ENCODE assay signal across 8 cellular contexts in the genomic region with DNA sequence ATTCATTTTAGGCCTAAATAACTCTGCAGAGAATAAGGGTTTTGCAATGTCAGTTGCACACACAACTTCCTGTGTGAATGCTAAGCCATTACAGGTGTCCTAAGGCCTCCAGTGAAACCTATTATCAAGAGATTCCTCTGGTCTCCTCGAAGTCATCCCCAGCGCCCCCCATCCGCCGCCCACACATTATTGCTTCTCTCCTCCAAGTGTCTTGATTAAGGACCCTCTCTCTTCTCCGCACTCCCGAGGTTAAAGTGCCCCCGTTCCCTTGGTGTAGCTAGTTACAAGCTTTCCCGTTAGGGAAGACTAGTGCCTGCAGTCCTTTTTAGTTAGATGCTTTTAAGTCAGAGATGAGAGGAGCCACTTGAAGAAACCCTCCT. TPM values are rescaled to one million over a fixed set of nuclear protein-coding genes. Genes with fewer than 3 reads are reported as not detected.
DNase-seq lines count a peak whose midpoint lies in the region; ATAC-seq and TF ChIP-seq lines count a peak whose summit lies in the region.

No MANE protein-coding gene starts in this region.

- H3K4me3 ChIP-seq in SK-N-SH (ENCODE audit: low read depth in 2 of 2, low read length in 1 of 2) (peak overlapping the region; percentile 76 to 94), tibial artery (peak overlapping the region; percentile 87 to 88)
- H3K4me3 ChIP-seq in naive thymus-derived CD4-positive, alpha-beta T cell (ENCODE audit: low read length) = peak overlapping the region; percentile 94

- H3K9me3 ChIP-seq in SK-N-SH (no peaks in the 10 kb centered on the region), tibial artery (no peaks in the 10 kb centered on the region)
- no peaks in the 10 kb centered on the region for H3K9me3 ChIP-seq in naive thymus-derived CD4-positive, alpha-beta T cell (ENCODE audit: control insufficient read depth in 2 of 3, low read length in 3 of 3)

- TF ChIP-seq EP300 in SK-N-SH (IDR thresholded peaks at IDR 0.05; ENCODE audit: borderline replicate concordance in 1 of 2, low read depth in 1 of 2, low read length in 1 of 2) = no peak

- H4K20me1 ChIP-seq in SK-N-SH (ENCODE audit: insufficient read depth) = no peaks in the 10 kb centered on the region

- peak overlapping the region; percentile 87 for H3K4me2 ChIP-seq in SK-N-SH

- TF ChIP-seq CTCF in SK-N-SH (IDR thresholded peaks at IDR 0.05) (no peak), tibial artery (IDR thresholded peaks at IDR 0.05) (no peak)

- H3F3A ChIP-seq in SK-N-SH (replicated peaks; ENCODE audit: insufficient read depth) = peaks cover 15% of the 10 kb centered on the region

- H3K27me3 Mint-ChIP-seq in naive thymus-derived CD4-positive, alpha-beta T cell = peaks cover 0 to 3% (median 0%) of the 10 kb centered on the region in 5 donors

- H3K9me2 ChIP-seq in SK-N-SH = no peaks in the 10 kb centered on the region

- no peaks in the 10 kb centered on the region for H3K36me3 ChIP-seq in SK-N-SH (replicated peaks in 1 of 2; ENCODE audit: control insufficient read depth in 1 of 2, insufficient read depth in 2 of 2, low read length in 1 of 2)
- H3K36me3 ChIP-seq in naive thymus-derived CD4-positive, alpha-beta T cell (ENCODE audit: control insufficient read depth in 2 of 3, insufficient read depth in 3 of 3, low read length in 3 of 3) = peaks cover 0 to 8% (median 0%) of the 10 kb centered on the region in 3 experiments
- H3K36me3 ChIP-seq in tibial artery = no peaks in the 10 kb centered on the region

- H3K4me3 Mint-ChIP-seq in naive thymus-derived CD4-positive, alpha-beta T cell = peak overlapping the region; percentile 95 to 100 (median 98)

- POLR2A ChIA-PET in SK-N-SH (lab: Yijun Ruan, JAX) = interaction anchor here (1.2 kb wide), 1 partner anchor 241 kb away, joined by 3 read pairs; no protein-coding TSS in a partner anchor
- POLR2A ChIA-PET in naive thymus-derived CD4-positive, alpha-beta T cell (lab: Charles Lee) = interaction anchor here (0.7 to 10.3 kb wide), 24 partner anchors 9 to 375 kb away, joined by 3 to 203 read pairs (median 6); no protein-coding TSS in a partner anchor

- WGBS in SK-N-SH (ENCODE audit: low lambda C conversion rate) = 48% methylated on average over 8 of the region's 8 CpGs

- no peak for ATAC-seq in SK-N-SH treated with all-trans-retinoic acid at 6 μM for 48 hours
- no peak for ATAC-seq in naive thymus-derived CD4-positive, alpha-beta T cell

- H3K4me1 Mint-ChIP-seq in naive thymus-derived CD4-positive, alpha-beta T cell = peaks cover 38 to 61% (median 57%) of the 10 kb centered on the region in 7 donors

- H3K27ac Mint-ChIP-seq in naive thymus-derived CD4-positive, alpha-beta T cell = peak overlapping the region; percentile 98 to 100 (median 100)

- H3K4me1 ChIP-seq in SK-N-SH (ENCODE audit: control insufficient read depth in 1 of 2, insufficient read depth in 2 of 2, low read depth in 1 of 2, low read length in 1 of 2) = peaks cover 9 to 22% of the 10 kb centered on the region in 2 experiments; a peak in 3 of 4 replicates
- H3K4me1 ChIP-seq in naive thymus-derived CD4-positive, alpha-beta T cell (ENCODE audit: control insufficient read depth in 2 of 2, insufficient read depth in 2 of 2, low read length in 2 of 2) = peaks cover 45 to 50% of the 10 kb centered on the region in 2 donors
- H3K4me1 ChIP-seq in tibial artery = peaks cover 0 to 38% (median 11%) of the 10 kb centered on the region in 4 donors

- CTCF ChIA-PET in SK-N-SH (lab: Yijun Ruan, JAX) = interaction anchor here (0.8 to 2.2 kb wide), 12 partner anchors 10 to 484 kb away, joined by 3 to 7 read pairs (median 4); no protein-coding TSS in a partner anchor
- CTCF ChIA-PET in naive thymus-derived CD4-positive, alpha-beta T cell (lab: Charles Lee) = interaction anchor here (1.1 to 1.5 kb wide), 4 partner anchors 8 to 197 kb away, joined by 3 to 6 read pairs (median 4); no protein-coding TSS in a partner anchor

- H2AFZ ChIP-seq in SK-N-SH (ENCODE audit: low read depth) = no peak overlapping the region

- peak overlapping the region; percentile 95; the same call in 1 of the 2 replicates for H3K9ac ChIP-seq in SK-N-SH

- intact Hi-C loops in naive thymus-derived CD4-positive, alpha-beta T cell (cut with micrococcal nuclease) = loop anchor here (1.0 to 10.0 kb wide), 15 partner anchors 15 to 1461 kb away; a partner anchor contains a TSS
- intact Hi-C loops in tibial artery (cut with DNase I; ENCODE audit: low total_unique reads) = loop anchor here (5.0 kb wide), 1 partner anchor 56 kb away; no protein-coding TSS in a partner anchor

- H3K27me3 ChIP-seq in SK-N-SH (ENCODE audit: insufficient read depth) (no peaks in the 10 kb centered on the region), tibial artery (no peaks in the 10 kb centered on the region)
- H3K27me3 ChIP-seq in naive thymus-derived CD4-positive, alpha-beta T cell (ENCODE audit: control insufficient read depth in 2 of 2, insufficient read depth in 2 of 2, low read length in 2 of 2) = no peaks in the 10 kb centered on the region

- H3K27ac ChIP-seq in SK-N-SH (ENCODE audit: low read depth in 2 of 2, low read length in 1 of 2) (peak overlapping the region; percentile 92 to 98), tibial artery (peak overlapping the region; percentile 96 to 97)
- H3K27ac ChIP-seq in naive thymus-derived CD4-positive, alpha-beta T cell (ENCODE audit: low read depth, low read length) = peak overlapping the region; percentile 100

- no peak for TF ChIP-seq RAD21 in SK-N-SH (IDR thresholded peaks at IDR 0.05; ENCODE audit: low read length)

- H3K9me3 Mint-ChIP-seq in naive thymus-derived CD4-positive, alpha-beta T cell = peaks cover 0 to 8% (median 0%) of the 10 kb centered on the region in 11 donors

- peaks cover 0 to 5% (median 0%) of the 10 kb centered on the region in 5 donors for H3K36me3 Mint-ChIP-seq in naive thymus-derived CD4-positive, alpha-beta T cell

- no peak for DNase-seq in SK-N-SH
- DNase-seq in activated CD4-positive, alpha-beta T cell treated with anti-CD3 and anti-CD28 coated beads, Interleukin-2, amount 50 U/mL, for 4 hours = peak; percentile 16 to 21
- DNase-seq in effector CD4-positive, alpha-beta T cell = peak; percentile 24
- peak; percentile 32 to 75 (median 72) for DNase-seq in naive thymus-derived CD4-positive, alpha-beta T cell
- peak; percentile 21 to 65 for DNase-seq in tibial artery
- DNase-seq in GM19240 (ENCODE audit: insufficient read length, low spot score) = no peak
- DNase-seq in OCI-M2 (lab: John Stamatoyannopoulos, UW; ENCODE audit: unreplicated experiment) = no peak

- peaks cover 65% of the 10 kb centered on the region for H3K79me2 ChIP-seq in SK-N-SH (ENCODE audit: insufficient read depth)

TF ChIP-seq in SK-N-SH, 30 proteins besides CTCF, POLR2A, EP300 and RAD21 (continues in another document):
- TF ChIP-seq, protein P1, sequence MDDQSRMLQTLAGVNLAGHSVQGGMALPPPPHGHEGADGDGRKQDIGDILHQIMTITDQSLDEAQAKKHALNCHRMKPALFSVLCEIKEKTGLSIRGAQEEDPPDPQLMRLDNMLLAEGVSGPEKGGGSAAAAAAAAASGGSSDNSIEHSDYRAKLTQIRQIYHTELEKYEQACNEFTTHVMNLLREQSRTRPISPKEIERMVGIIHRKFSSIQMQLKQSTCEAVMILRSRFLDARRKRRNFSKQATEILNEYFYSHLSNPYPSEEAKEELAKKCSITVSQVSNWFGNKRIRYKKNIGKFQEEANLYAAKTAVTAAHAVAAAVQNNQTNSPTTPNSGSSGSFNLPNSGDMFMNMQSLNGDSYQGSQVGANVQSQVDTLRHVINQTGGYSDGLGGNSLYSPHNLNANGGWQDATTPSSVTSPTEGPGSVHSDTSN (IDR thresholded peaks at IDR 0.05) = no peak
- TF ChIP-seq NRF1 (IDR thresholded peaks at IDR 0.05; ENCODE audit: low read depth, low read length) (no peak), FOSL2 (IDR thresholded peaks at IDR 0.05; ENCODE audit: borderline replicate concordance, low read depth) (no peak), JUND (IDR thresholded peaks at IDR 0.05) (no peak), CHD2 (IDR thresholded peaks at IDR 0.05; ENCODE audit: low read length, partially characterized antibody) (no peak)
- TF ChIP-seq, protein P2, sequence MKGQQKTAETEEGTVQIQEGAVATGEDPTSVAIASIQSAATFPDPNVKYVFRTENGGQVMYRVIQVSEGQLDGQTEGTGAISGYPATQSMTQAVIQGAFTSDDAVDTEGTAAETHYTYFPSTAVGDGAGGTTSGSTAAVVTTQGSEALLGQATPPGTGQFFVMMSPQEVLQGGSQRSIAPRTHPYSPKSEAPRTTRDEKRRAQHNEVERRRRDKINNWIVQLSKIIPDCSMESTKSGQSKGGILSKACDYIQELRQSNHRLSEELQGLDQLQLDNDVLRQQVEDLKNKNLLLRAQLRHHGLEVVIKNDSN (IDR thresholded peaks at IDR 0.05; ENCODE audit: borderline replicate concordance, low read depth) = no peak

TF ChIP-seq in SK-N-SH treated with all-trans-retinoic acid at 6 μM for 48 hours, 23 proteins besides CTCF, POLR2A, EP300 and RAD21:
- TF ChIP-seq SNAI2 (CRISPR knock-in tag; IDR thresholded peaks at IDR 0.05) (no peak), ZC3H10 (CRISPR knock-in tag; IDR thresholded peaks at IDR 0.05) (no peak), ZFP3 (CRISPR knock-in tag; IDR thresholded peaks at IDR 0.05) (no peak)
- TF ChIP-seq, protein P3, sequence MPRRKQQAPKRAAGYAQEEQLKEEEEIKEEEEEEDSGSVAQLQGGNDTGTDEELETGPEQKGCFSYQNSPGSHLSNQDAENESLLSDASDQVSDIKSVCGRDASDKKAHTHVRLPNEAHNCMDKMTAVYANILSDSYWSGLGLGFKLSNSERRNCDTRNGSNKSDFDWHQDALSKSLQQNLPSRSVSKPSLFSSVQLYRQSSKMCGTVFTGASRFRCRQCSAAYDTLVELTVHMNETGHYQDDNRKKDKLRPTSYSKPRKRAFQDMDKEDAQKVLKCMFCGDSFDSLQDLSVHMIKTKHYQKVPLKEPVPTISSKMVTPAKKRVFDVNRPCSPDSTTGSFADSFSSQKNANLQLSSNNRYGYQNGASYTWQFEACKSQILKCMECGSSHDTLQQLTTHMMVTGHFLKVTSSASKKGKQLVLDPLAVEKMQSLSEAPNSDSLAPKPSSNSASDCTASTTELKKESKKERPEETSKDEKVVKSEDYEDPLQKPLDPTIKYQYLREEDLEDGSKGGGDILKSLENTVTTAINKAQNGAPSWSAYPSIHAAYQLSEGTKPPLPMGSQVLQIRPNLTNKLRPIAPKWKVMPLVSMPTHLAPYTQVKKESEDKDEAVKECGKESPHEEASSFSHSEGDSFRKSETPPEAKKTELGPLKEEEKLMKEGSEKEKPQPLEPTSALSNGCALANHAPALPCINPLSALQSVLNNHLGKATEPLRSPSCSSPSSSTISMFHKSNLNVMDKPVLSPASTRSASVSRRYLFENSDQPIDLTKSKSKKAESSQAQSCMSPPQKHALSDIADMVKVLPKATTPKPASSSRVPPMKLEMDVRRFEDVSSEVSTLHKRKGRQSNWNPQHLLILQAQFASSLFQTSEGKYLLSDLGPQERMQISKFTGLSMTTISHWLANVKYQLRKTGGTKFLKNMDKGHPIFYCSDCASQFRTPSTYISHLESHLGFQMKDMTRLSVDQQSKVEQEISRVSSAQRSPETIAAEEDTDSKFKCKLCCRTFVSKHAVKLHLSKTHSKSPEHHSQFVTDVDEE (CRISPR knock-in tag; IDR thresholded peaks at IDR 0.05) = no peak

RNA-seq across cellular contexts. Expression of a gene that starts 1.2 kb away (rescaled TPM):
- polyA plus RNA-seq in SK-N-SH (2012; rRNA removed) = 2.5 and 2.8 TPM in 2 replicates
- 2.9 TPM in 2 replicates for polyA plus RNA-seq in SK-N-SH (2012; cell fraction: cytosol; rRNA removed)
- 5.1 and 6.3 TPM in 2 replicates for polyA plus RNA-seq in SK-N-SH (2012; cell fraction: nucleus; rRNA removed)
- total RNA-seq in naive thymus-derived CD4-positive, alpha-beta T cell = 10 to 100 TPM; 26.8 to 92.1 (median 58.9) TPM
- 10 to 100 TPM; 12.2 to 29.0 TPM for polyA plus RNA-seq in naive thymus-derived CD4-positive, alpha-beta T cell

Comparison
In these comparisons a context has a peak if more than half of its experiments do, and no peak if none do; other contexts are left out.
1. DNase-seq: peak in activated CD4-positive, alpha-beta T cell treated with anti-CD3 and anti-CD28 coated beads, Interleukin-2, amount 50 U/mL, for 4 hours (2 of 2), effector CD4-positive, alpha-beta T cell (single experiment), naive thymus-derived CD4-positive, alpha-beta T cell (9 of 9) and tibial artery (2 of 2); none in SK-N-SH (single experiment), GM19240 (single experiment) and OCI-M2 (single experiment).
2. Peak in every context shown above with its lines, with median percentiles within 50 percentile points of each other: H3K27ac ChIP-seq and H3K4me3 ChIP-seq.